In the genomic region with DNA sequence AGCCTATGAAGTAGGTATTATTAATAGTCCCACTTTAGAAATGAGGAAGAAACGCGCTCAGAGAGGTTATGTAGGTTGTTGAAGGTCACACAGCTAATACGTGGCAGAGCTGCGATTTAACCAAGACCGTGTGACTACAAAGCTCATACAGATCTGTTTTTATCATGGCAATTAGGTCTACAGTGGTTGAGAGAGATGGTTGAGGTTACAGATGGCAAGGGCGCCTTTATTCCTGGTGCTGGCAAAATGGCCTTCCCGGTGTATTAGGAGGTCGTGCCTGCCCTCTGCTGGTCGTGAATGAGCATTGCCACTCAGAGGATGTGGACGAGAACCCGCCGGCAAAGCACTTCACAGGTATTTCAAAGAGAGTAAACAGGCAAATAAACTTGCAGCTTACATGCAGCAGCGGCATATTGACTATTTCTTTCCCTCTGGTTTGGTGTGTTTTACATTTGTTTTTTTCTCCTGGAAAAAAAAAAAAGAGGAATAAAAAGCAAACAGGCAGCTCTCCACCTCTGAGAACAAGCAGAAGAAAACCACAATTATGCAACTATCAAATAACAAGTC, we compare ENCODE assay signal across 8 cellular contexts.
DNase-seq lines count a peak whose midpoint lies in the region; ATAC-seq and TF ChIP-seq lines count a peak whose summit lies in the region.

No MANE protein-coding gene starts in this region.

- H3K79me2 ChIP-seq in OCI-LY1 (ENCODE audit: insufficient read depth, low read length), result no peaks in the 10 kb centered on the region

- no peaks in the 10 kb centered on the region for H3K9me2 ChIP-seq in OCI-LY1 (ENCODE audit: low read depth, low read length)

- H3K4me1 ChIP-seq in OCI-LY1 (ENCODE audit: insufficient read depth, low read length, severe bottlenecking) (no peaks in the 10 kb centered on the region), esophagus muscularis mucosa (no peaks in the 10 kb centered on the region)

- H3K9me3 Mint-ChIP-seq in natural killer cell, result no peaks in the 10 kb centered on the region

- H3K4me3 ChIP-seq in OCI-LY1 (ENCODE audit: low read depth, low read length, poor library complexity, severe bottlenecking), result no peak overlapping the region
- H3K4me3 ChIP-seq in esophagus muscularis mucosa, result no peak overlapping the region

- DNase-seq in HuH-7.5 (ENCODE audit: low spot score) (peak; percentile 70), activated T-cell treated with anti-CD3 and anti-CD28 coated beads for 1 hour (ENCODE audit: low read depth) (peak; percentile 29), esophagus muscularis mucosa (ENCODE audit: extremely low spot score) (no peak), natural killer cell (peak; percentile 24)
- DNase-seq in stimulated activated naive CD4-positive, alpha-beta T cell treated with Interleukin-2 at 50 U/mL for 16 hours (lab: John Stamatoyannopoulos, UW), result peak; percentile 22

- H3K4me1 Mint-ChIP-seq in natural killer cell, result peaks cover 0 to 6% of the 10 kb centered on the region in 2 donors

- 13% methylated on average over 13 of the region's 13 CpGs for WGBS in esophagus muscularis mucosa

- H3K27me3 ChIP-seq in OCI-LY1 (ENCODE audit: insufficient read depth, low read length) (no peaks in the 10 kb centered on the region), esophagus muscularis mucosa (no peaks in the 10 kb centered on the region)

- TF ChIP-seq POLR2A in esophagus muscularis mucosa (IDR thresholded peaks at IDR 0.05; ENCODE audit: low read depth), result no peak

- ATAC-seq in GM18858 (IDR thresholded peaks at IDR 0.05; ENCODE audit: unreplicated experiment) (peak; percentile 53), natural killer cell (peak; percentile 38 to 84 (median 62))

- no peaks in the 10 kb centered on the region for H4K20me1 ChIP-seq in OCI-LY1 (ENCODE audit: insufficient read depth, low read length)

- intact Hi-C loops in esophagus muscularis mucosa (cut with DNase I) (loop anchor here (2.0 to 5.0 kb wide), 2 partner anchors 356 to 781 kb away; no protein-coding TSS in a partner anchor), natural killer cell (cut with micrococcal nuclease) (loop anchor here (5.0 kb wide), 2 partner anchors 356 to 781 kb away; no protein-coding TSS in a partner anchor)

- H3K36me3 ChIP-seq in OCI-LY1 (ENCODE audit: insufficient read depth, low read length), result no peaks in the 10 kb centered on the region
- H3K36me3 ChIP-seq in esophagus muscularis mucosa, result no peaks in the 10 kb centered on the region

- H3K36me3 Mint-ChIP-seq in natural killer cell, result no peaks in the 10 kb centered on the region

- no peak overlapping the region for H2AFZ ChIP-seq in OCI-LY1 (ENCODE audit: low read length)

- H3K27ac ChIP-seq in 22Rv1 (no peak overlapping the region), OCI-LY1 (ENCODE audit: low read depth, low read length, poor library complexity, severe bottlenecking) (no peak overlapping the region), esophagus muscularis mucosa (replicated peaks in 1 of 4) (no peak overlapping the region)

- TF ChIP-seq EP300 in esophagus muscularis mucosa (IDR thresholded peaks at IDR 0.05), result no peak

- no peaks in the 10 kb centered on the region for H3F3A ChIP-seq in OCI-LY1 (ENCODE audit: insufficient read depth, low read length)

- no peak overlapping the region for H3K4me2 ChIP-seq in OCI-LY1 (ENCODE audit: low read length)

- H3K27me3 Mint-ChIP-seq in natural killer cell (ENCODE audit: low read depth in 2 of 2), result peaks cover 15 to 39% of the 10 kb centered on the region in 2 donors

- H3K27ac Mint-ChIP-seq in natural killer cell, result no peak overlapping the region

- no peak overlapping the region for H3K4me3 Mint-ChIP-seq in natural killer cell

- H3K9ac ChIP-seq in OCI-LY1 (ENCODE audit: low read length), result no peak overlapping the region

- TF ChIP-seq CTCF in 22Rv1 (IDR thresholded peaks at IDR 0.05), result peak; percentile 84
- peak; percentile 91 for TF ChIP-seq CTCF in OCI-LY1 (IDR thresholded peaks at IDR 0.05; ENCODE audit: low read length)
- peak; percentile 88 to 93 (median 88) for TF ChIP-seq CTCF in esophagus muscularis mucosa (IDR thresholded peaks at IDR 0.05)
- TF ChIP-seq CTCF in natural killer cell (IDR thresholded peaks at IDR 0.05), result peak; percentile 67

- H3K9me3 ChIP-seq in OCI-LY1 (ENCODE audit: low read length), result no peaks in the 10 kb centered on the region
- H3K9me3 ChIP-seq in esophagus muscularis mucosa, result no peaks in the 10 kb centered on the region
